In genomic region chr10:12938271-12938670, GRCh38 we compare ENCODE assay signal across 29 cellular contexts.
"Had no signal": no experiment of that assay in that cellular context is flagged by ENCODE, and none has a peak within 500 bp of the region (broad histone marks: within the 10 kb centered on the region; RNA-seq: fewer than 3 reads in every experiment).

No MANE protein-coding gene starts in this region.

- H3K4me3 Mint-ChIP-seq: activated CD4-positive, alpha-beta T cell treated with anti-CD3 and anti-CD28 coated beads for 36 hours; activated CD8-positive, alpha-beta T cell treated with anti-CD3 and anti-CD28 coated beads for 36 hours; activated naive CD4-positive, alpha-beta T cell treated with anti-CD3 and anti-CD28 coated beads, Interleukin-2, amount 10 ng/mL, durations not matched to agents 7 days and 5 days; activated naive CD8-positive, alpha-beta T cell treated with anti-CD3 and anti-CD28 coated beads for 36 hours; activated T-cell treated with anti-CD3 and anti-CD28 coated beads, Interleukin-2, amount 50 U/mL, for 72 hours; brain had no signal

- H3K4me1 Mint-ChIP-seq: activated CD4-positive, alpha-beta T cell treated with anti-CD3 and anti-CD28 coated beads for 36 hours; activated naive CD4-positive, alpha-beta T cell treated with anti-CD3 and anti-CD28 coated beads, Interleukin-2, amount 10 ng/mL, durations not matched to agents 7 days and 5 days; activated naive CD8-positive, alpha-beta T cell treated with anti-CD3 and anti-CD28 coated beads for 36 hours; brain had no signal

- H3K4me2 ChIP-seq: KMS-11, SK-N-SH had no signal

- H3K4me1 ChIP-seq: SJCRH30 had no signal

- H3K27ac Mint-ChIP-seq: activated CD4-positive, alpha-beta T cell treated with anti-CD3 and anti-CD28 coated beads for 36 hours; activated CD8-positive, alpha-beta T cell treated with anti-CD3 and anti-CD28 coated beads for 36 hours; activated naive CD4-positive, alpha-beta T cell treated with anti-CD3 and anti-CD28 coated beads, Interleukin-2, amount 10 ng/mL, durations not matched to agents 7 days and 5 days; activated naive CD8-positive, alpha-beta T cell treated with anti-CD3 and anti-CD28 coated beads for 36 hours; activated T-cell treated with anti-CD3 and anti-CD28 coated beads, Interleukin-2, amount 50 U/mL, for 72 hours; activated T-helper 2 cell treated with anti-CD3 and anti-CD28 coated beads, Interferon-gamma antibody, Interleukin-2, Interleukin-4, amounts not matched to agents 10 μg/mL and 5 μg/mL and 100 μg/mL, durations not matched to agents 14 hours and 24 hours and 36 hours; brain had no signal

- H3K4me3 ChIP-seq: cardiac muscle cell, SJCRH30 had no signal

- H3K9me3 ChIP-seq: SJCRH30, SK-N-SH had no signal

- H3K9me2 ChIP-seq: SK-N-SH had no signal

- H3K27me3 Mint-ChIP-seq: activated naive CD4-positive, alpha-beta T cell treated with anti-CD3 and anti-CD28 coated beads, Interleukin-2, amount 10 ng/mL, durations not matched to agents 7 days and 5 days had no signal

- H3K27me3 ChIP-seq: cardiac muscle cell, SJCRH30 had no signal

- H3K9ac ChIP-seq: KMS-11, SK-N-SH had no signal

- DNase-seq: activated CD4-positive, alpha-beta T cell treated with anti-CD3 and anti-CD28 coated beads for 36 hours; activated CD4-positive, CD25-positive, alpha-beta regulatory T cell; activated CD8-positive, alpha-beta memory T cell treated with anti-CD3 and anti-CD28 coated beads, Interleukin-2, amount 50 U/mL, for 4 hours; activated CD8-positive, alpha-beta T cell treated with anti-CD3 and anti-CD28 coated beads for 36 hours; activated gamma-delta T cell treated with Interleukin-2 at 50 U/mL for 16 hours; activated naive CD4-positive, alpha-beta T cell treated with anti-CD3 and anti-CD28 coated beads, Interleukin-2, amount 10 ng/mL, durations not matched to agents 7 days and 5 days; activated naive CD8-positive, alpha-beta T cell treated with anti-CD3 and anti-CD28 coated beads for 36 hours; activated T-cell treated with anti-CD3 and anti-CD28 coated beads, Interleukin-2, amount 50 U/mL, for 72 hours; NCI-H1105 treated with DMSO at 0.1 percent for 48 hours; NCI-H1436 treated with DMSO at 0.1 percent for 48 hours; NCI-H187; NCI-H2081 treated with DMSO at 0.1 percent for 48 hours; NCI-H2171; NCI-H2227 treated with DMSO at 0.1 percent for 48 hours; NCI-H510A treated with DMSO at 0.1 percent for 48 hours; NCI-H69; NK-92 treated with Interleukin-12 subunit alpha and Interleukin-12 subunit beta, amount 100 ng/mL, for 24 hours; OCI-M1; Right ventricle myocardium superior; SJCRH30; SK-N-SH; T-helper 1 cell had no signal

- H3K27ac ChIP-seq: cardiac muscle cell, KMS-11, RWPE1, SJCRH30, VCaP had no signal

- ATAC-seq: activated CD4-positive, alpha-beta T cell treated with anti-CD3 and anti-CD28 coated beads for 36 hours; activated CD8-positive, alpha-beta T cell treated with anti-CD3 and anti-CD28 coated beads for 36 hours; activated T-cell treated with anti-CD3 and anti-CD28 coated beads, Interleukin-2, amount 50 U/mL, for 72 hours; Panc1 had no signal

- H3K36me3 Mint-ChIP-seq: activated naive CD4-positive, alpha-beta T cell treated with anti-CD3 and anti-CD28 coated beads, Interleukin-2, amount 10 ng/mL, durations not matched to agents 7 days and 5 days; activated naive CD8-positive, alpha-beta T cell treated with anti-CD3 and anti-CD28 coated beads for 36 hours had no signal

- H3K9me3 Mint-ChIP-seq: activated CD8-positive, alpha-beta T cell treated with anti-CD3 and anti-CD28 coated beads for 36 hours; activated naive CD4-positive, alpha-beta T cell treated with anti-CD3 and anti-CD28 coated beads, Interleukin-2, amount 10 ng/mL, durations not matched to agents 7 days and 5 days; activated naive CD8-positive, alpha-beta T cell treated with anti-CD3 and anti-CD28 coated beads for 36 hours; activated T-cell treated with anti-CD3 and anti-CD28 coated beads, Interleukin-2, amount 50 U/mL, for 72 hours; activated T-helper 2 cell treated with anti-CD3 and anti-CD28 coated beads, Interferon-gamma antibody, Interleukin-2, Interleukin-4, amounts not matched to agents 10 μg/mL and 5 μg/mL and 100 μg/mL, durations not matched to agents 14 hours and 24 hours and 36 hours had no signal

- H3K36me3 ChIP-seq: cardiac muscle cell, SJCRH30 had no signal
